17 cellular contexts compared by ENCODE assay signal in the genomic region with DNA sequence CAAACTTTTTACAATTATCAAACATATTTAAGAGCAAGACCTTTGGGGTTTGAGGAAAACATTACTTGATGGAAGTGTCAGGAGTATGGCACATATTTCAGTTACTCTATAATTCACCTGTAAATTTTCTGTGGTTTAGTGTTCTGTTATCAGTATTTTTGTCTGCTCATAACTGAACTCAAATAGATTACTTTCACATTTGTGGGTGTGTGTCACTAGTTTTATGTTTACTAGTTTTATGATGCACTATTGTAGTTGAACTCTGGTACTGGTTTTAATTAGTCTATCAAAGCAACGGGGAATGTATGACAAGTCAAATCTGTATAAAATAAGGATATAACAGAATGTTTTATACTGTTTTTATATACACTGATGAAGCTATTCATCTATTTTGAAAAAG. TPM values are rescaled to one million over a fixed set of nuclear protein-coding genes. Genes with fewer than 3 reads are reported as not detected.
DNase-seq lines count a peak whose midpoint lies in the region; ATAC-seq and TF ChIP-seq lines count a peak whose summit lies in the region.
"Had no signal": no experiment of that assay in that cellular context is flagged by ENCODE, and none has a peak within 500 bp of the region (broad histone marks: within the 10 kb centered on the region; RNA-seq: fewer than 3 reads in every experiment).

No MANE protein-coding gene starts in this region.

- peaks cover 19% of the 10 kb centered on the region for H3K4me1 Mint-ChIP-seq in mesothelial cell of epicardium

- ATAC-seq in GM18907 (IDR thresholded peaks at IDR 0.05; ENCODE audit: unreplicated experiment) (peak; percentile 44), GM21529 (IDR thresholded peaks at IDR 0.05; ENCODE audit: unreplicated experiment) (peak; percentile 54), HG03095 (IDR thresholded peaks at IDR 0.05; ENCODE audit: unreplicated experiment) (peak; percentile 42), foreskin keratinocyte (no peak)

- peak overlapping the region; percentile 40 for H3K27ac Mint-ChIP-seq in mesothelial cell of epicardium

- H3K27me3 ChIP-seq in foreskin keratinocyte = peaks cover 3% of the 10 kb centered on the region
- H3K27me3 ChIP-seq: BLaER1, sigmoid colon had no signal

- H3K36me3 Mint-ChIP-seq in mesothelial cell of epicardium = no peaks in the 10 kb centered on the region

- H3K4me1 ChIP-seq in foreskin keratinocyte = peaks cover 7% of the 10 kb centered on the region
- H3K4me1 ChIP-seq: BLaER1, sigmoid colon had no signal

- no peaks in the 10 kb centered on the region for H3K27me3 Mint-ChIP-seq in mesothelial cell of epicardium (ENCODE audit: low read depth)

- peaks cover 7% of the 10 kb centered on the region for H3K9me3 Mint-ChIP-seq in mesothelial cell of epicardium

- TF ChIP-seq CTCF in mesothelial cell of epicardium (IDR thresholded peaks at IDR 0.05; ENCODE audit: unreplicated experiment) (no peak), foreskin keratinocyte (conservative IDR thresholded peaks at IDR 0.05) (no peak)

- no peak overlapping the region for H3K27ac ChIP-seq in foreskin keratinocyte
- H3K27ac ChIP-seq: BLaER1, sigmoid colon had no signal

- no peak overlapping the region for H3K4me3 Mint-ChIP-seq in mesothelial cell of epicardium

- DNase-seq in mesothelial cell of epicardium (ENCODE audit: low spot score in 2 of 2, unreplicated experiment in 2 of 2) (no peak), foreskin keratinocyte (no peak), SW480 (ENCODE audit: low spot score) (no peak), NCI-H146 (lab: John Stamatoyannopoulos, UW) (no peak)
- DNase-seq: activated CD4-positive, CD25-positive, alpha-beta regulatory T cell treated with anti-CD3 and anti-CD28 coated beads, Interleukin-2, amount 50 U/mL, for 72 hours; activated CD8-positive, alpha-beta memory T cell treated with anti-CD3 and anti-CD28 coated beads, Interleukin-2, amount 50 U/mL, for 48 hours; caudate nucleus; effector CD8-positive, alpha-beta T cell; NCI-H1417 treated with DMSO at 0.1 percent for 48 hours; NCI-H226; SHP77; sigmoid colon; stimulated activated CD8-positive, alpha-beta memory T cell treated with anti-CD3 and anti-CD28 coated beads, Interleukin-4, amount 100 ng/mL, for 48 hours had no signal

RNA-seq across cellular contexts. Expression of gene OXSM, which starts 27.2 kb away (rescaled TPM):
- total RNA-seq in mesothelial cell of epicardium = 10.2 to 12.8 TPM (median 10.4 TPM) in 3 replicates
- 11.1 and 11.9 TPM in 2 replicates for total RNA-seq in foreskin keratinocyte
- polyA plus RNA-seq in foreskin keratinocyte = 10.8 and 12.0 TPM in 2 replicates

RNA-seq across cellular contexts. Expression of gene NGLY1, which starts 33.9 kb away (rescaled TPM):
- 31.5 to 32.7 TPM (median 32.2 TPM) in 3 replicates for total RNA-seq in mesothelial cell of epicardium
- total RNA-seq in foreskin keratinocyte = 19.5 and 20.1 TPM in 2 replicates
- 13.6 and 14.8 TPM in 2 replicates for polyA plus RNA-seq in foreskin keratinocyte
